ENCODE assay signal across 8 cellular contexts in the genomic region with DNA sequence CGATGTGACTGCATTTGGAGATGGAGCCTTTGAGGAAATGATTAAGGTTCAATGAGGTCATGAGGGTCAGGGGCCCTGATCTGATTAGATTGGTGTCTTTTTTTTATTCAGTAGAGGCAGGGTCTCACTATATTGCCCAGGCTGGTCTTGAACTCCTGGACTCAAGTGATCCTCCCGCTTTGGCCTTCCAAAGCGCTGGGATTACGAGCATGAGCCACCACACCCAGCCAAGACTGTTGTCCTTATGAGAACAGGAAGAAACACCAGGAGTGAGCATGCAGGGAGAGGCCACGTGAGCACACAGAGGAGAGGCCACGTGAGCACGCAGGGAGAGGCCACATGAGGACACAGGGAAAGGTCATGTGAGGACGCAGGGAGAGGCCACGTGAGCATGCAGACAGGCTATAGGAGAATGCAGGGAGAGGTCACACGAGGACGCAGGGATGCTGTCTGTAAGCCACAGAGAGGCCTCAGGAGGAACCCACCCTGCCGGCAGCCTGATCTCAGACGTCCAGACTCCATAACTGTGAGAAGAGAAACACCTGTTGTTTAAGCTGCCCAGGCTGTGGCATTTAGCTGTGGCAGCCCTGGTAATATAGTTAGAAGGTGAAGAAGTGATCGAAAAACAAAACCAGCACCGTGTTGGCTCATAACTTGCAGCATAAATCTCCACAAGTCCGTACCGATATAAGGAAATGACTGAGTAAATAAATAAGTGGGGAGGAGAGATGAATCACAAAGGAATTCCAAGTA. TPM values are rescaled to one million over a fixed set of nuclear protein-coding genes. Genes with fewer than 3 reads are reported as not detected.
DNase-seq lines count a peak whose midpoint lies in the region; ATAC-seq and TF ChIP-seq lines count a peak whose summit lies in the region.

No MANE protein-coding gene starts in this region.

- peaks cover 19% of the 10 kb centered on the region for H3F3A ChIP-seq in neural progenitor cell (ENCODE audit: low read depth)

- H3K27ac Mint-ChIP-seq in neural progenitor cell = no peak overlapping the region

- H3K9me3 ChIP-seq in neural progenitor cell (ENCODE audit: low read depth) = no peaks in the 10 kb centered on the region

- no peak overlapping the region for H3K27ac ChIP-seq in neural progenitor cell

- H3K27me3 Mint-ChIP-seq in neural progenitor cell (ENCODE audit: insufficient read depth, low read depth) = peaks cover 13% of the 10 kb centered on the region

- H3K4me3 Mint-ChIP-seq in neural progenitor cell = peak overlapping the region; percentile 52

- TF ChIP-seq CTCF in choroid plexus epithelial cell (conservative IDR thresholded peaks at IDR 0.05; ENCODE audit: low read depth, low read length) = no peak
- TF ChIP-seq CTCF in neural progenitor cell (IDR thresholded peaks at IDR 0.05) = no peak

- H3K9me3 Mint-ChIP-seq in neural progenitor cell = peaks cover 5% of the 10 kb centered on the region

- H3K4me3 ChIP-seq in choroid plexus epithelial cell (ENCODE audit: low read depth, low read length) = no peak overlapping the region
- H3K4me3 ChIP-seq in neural progenitor cell = no peak overlapping the region

- peaks cover 9% of the 10 kb centered on the region for H3K79me2 ChIP-seq in neural progenitor cell (ENCODE audit: low read depth)

- H3K36me3 ChIP-seq in neural progenitor cell = no peaks in the 10 kb centered on the region

- H3K27me3 ChIP-seq in neural progenitor cell = no peaks in the 10 kb centered on the region

- DNase-seq in DMS 273 (lab: John Stamatoyannopoulos, UW; ENCODE audit: unreplicated experiment) (peak; percentile 96), NCI-H2029 (lab: John Stamatoyannopoulos, UW) (peak; percentile 99), choroid plexus epithelial cell (ENCODE audit: low read depth) (peak; percentile 97), neural progenitor cell (ENCODE audit: low spot score) (no peak), NAMALWA (ENCODE audit: low spot score) (no peak), NCI-H510A treated with DMSO at 0.1 percent for 48 hours (lab: John Stamatoyannopoulos, UW) (no peak)
- no peak for DNase-seq in stimulated activated CD4-positive, alpha-beta T cell treated with anti-CD3 and anti-CD28 coated beads, Interleukin-15, amount 100 ng/mL, for 24 hours

- H3K4me1 Mint-ChIP-seq in neural progenitor cell = peaks cover 40% of the 10 kb centered on the region

- H3K9ac ChIP-seq in neural progenitor cell = no peak overlapping the region

- ATAC-seq in GM18519 (IDR thresholded peaks at IDR 0.05; ENCODE audit: low FRiP score, unreplicated experiment) = no peak

- no peaks in the 10 kb centered on the region for H4K20me1 ChIP-seq in neural progenitor cell (ENCODE audit: low read depth)

- no peak overlapping the region for H3K4me2 ChIP-seq in neural progenitor cell

- peaks cover 11% of the 10 kb centered on the region for H3K4me1 ChIP-seq in neural progenitor cell

- H2AFZ ChIP-seq in neural progenitor cell (replicated peaks) = no peak overlapping the region

- H3K36me3 Mint-ChIP-seq in neural progenitor cell = no peaks in the 10 kb centered on the region

RNA-seq across cellular contexts. Expression of a gene that starts 14.5 kb away (rescaled TPM):
- total RNA-seq in neural progenitor cell (ENCODE audit: low replicate concordance) = 41.5 and 60.7 TPM in 2 replicates

RNA-seq across cellular contexts. Expression of a gene that starts 29.4 kb away (rescaled TPM):
- 0.62 TPM in 1 of 2 replicates, not detected in the other for total RNA-seq in neural progenitor cell (ENCODE audit: low replicate concordance)

RNA-seq across cellular contexts. Expression of a gene that starts 45.5 kb away (rescaled TPM):
- 0.12 TPM in 1 of 2 replicates, not detected in the other for total RNA-seq in neural progenitor cell (ENCODE audit: low replicate concordance)

RNA-seq across cellular contexts. Expression of a gene that starts 59.2 kb away (rescaled TPM):
- 21.0 and 82.9 TPM in 2 replicates for total RNA-seq in neural progenitor cell (ENCODE audit: low replicate concordance)

Comparison
In these comparisons a context has a peak if more than half of its experiments do, and no peak if none do; other contexts are left out.
1. DNase-seq: peak in DMS 273 (single experiment), NCI-H2029 (single experiment) and choroid plexus epithelial cell (single experiment); none in neural progenitor cell (single experiment), NAMALWA (single experiment), NCI-H510A treated with DMSO at 0.1 percent for 48 hours (single experiment) and stimulated activated CD4-positive, alpha-beta T cell treated with anti-CD3 and anti-CD28 coated beads, Interleukin-15, amount 100 ng/mL, for 24 hours (single experiment).